8 cellular contexts compared by ENCODE assay signal in genomic region chr5:138068742-138069375, GRCh38. TPM values are rescaled to one million over a fixed set of nuclear protein-coding genes. Genes with fewer than 3 reads are reported as not detected.
DNase-seq lines count a peak whose midpoint lies in the region; ATAC-seq lines count a peak whose summit lies in the region.

No MANE protein-coding gene starts in this region.

- ATAC-seq in GM21619 (IDR thresholded peaks at IDR 0.05; ENCODE audit: unreplicated experiment), result peak; percentile 65
- peak; percentile 85 for ATAC-seq in left colon
- no peak for ATAC-seq in HG03196 (IDR thresholded peaks at IDR 0.05; ENCODE audit: unreplicated experiment)

- intact Hi-C loops in left colon (cut with DNase I, micrococcal nuclease), result no loop called here

- no peak overlapping the region for H3K27ac ChIP-seq in caudate nucleus (ENCODE audit: low read depth, low read length)

- DNase-seq in AML-193 (lab: John Stamatoyannopoulos, UW), result peak; percentile 60 to 73
- DNase-seq in NCI-H345 treated with DMSO at 0.1 percent for 48 hours (lab: John Stamatoyannopoulos, UW; ENCODE audit: unreplicated experiment), result peak; percentile 60
- peak; percentile 69 for DNase-seq in activated CD4-positive, CD25-positive, alpha-beta regulatory T cell treated with anti-CD3 and anti-CD28 coated beads, Interleukin-2, amount 50 U/mL, for 72 hours
- peak in 52 of 61 donors; percentile 1 to 63 (median 38) for DNase-seq in caudate nucleus (lab: John Stamatoyannopoulos, UW)
- DNase-seq in left colon, result peak; percentile 51 to 87
- DNase-seq in stimulated activated CD4-positive, alpha-beta T cell treated with anti-CD3 and anti-CD28 coated beads, Interleukin-4, amount 100 ng/mL, for 4 hours, result peak; percentile 67 to 69

RNA-seq across cellular contexts. Expression of gene WNT8A, which starts 15.0 kb away (rescaled TPM):
- total RNA-seq in left colon, result not detected

RNA-seq across cellular contexts. Expression of gene FAM13B, which starts 36.0 kb away (rescaled TPM):
- total RNA-seq in left colon, result 10 to 100 TPM; 20.8 to 24.2 TPM
